ENCODE assay signal across 18 cellular contexts in the genomic region with DNA sequence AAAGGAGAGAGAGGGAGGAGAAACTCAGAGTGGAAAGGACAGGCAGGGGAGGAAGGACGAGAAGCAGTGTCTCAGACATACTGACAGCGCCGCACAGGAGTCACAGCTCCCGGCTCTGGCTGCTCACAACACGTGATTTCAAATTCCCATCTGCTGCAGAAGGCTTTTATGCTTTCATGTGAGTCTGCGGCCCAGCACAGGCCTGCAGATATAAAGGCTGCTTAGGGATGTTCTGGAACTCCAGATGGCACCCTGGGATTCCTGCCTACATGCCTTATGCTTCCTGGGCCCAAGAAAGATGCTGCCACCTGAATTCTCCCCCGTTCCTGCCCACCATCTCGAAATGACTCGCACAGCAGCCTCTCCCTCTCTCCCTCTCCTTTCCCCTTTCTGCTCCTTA.
A peak's percentile ranks its signal among the peaks of the same experiment; 100 is the strongest.
DNase-seq lines count a peak whose midpoint lies in the region; ATAC-seq and TF ChIP-seq lines count a peak whose summit lies in the region.
"Had no signal": no experiment of that assay in that cellular context is flagged by ENCODE, and none has a peak within 500 bp of the region (broad histone marks: within the 10 kb centered on the region; RNA-seq: fewer than 3 reads in every experiment).

No MANE protein-coding gene starts in this region.

- H3K27ac ChIP-seq in substantia nigra (ENCODE audit: low read depth, low read length, poor library complexity, severe bottlenecking) (peak overlapping the region; percentile 68), suprapubic skin (no peak overlapping the region)
- H3K27ac ChIP-seq: adrenal gland, thoracic aorta had no signal

- ATAC-seq in GM18870 (IDR thresholded peaks at IDR 0.05; ENCODE audit: unreplicated experiment) = no peak

- no peak for TF ChIP-seq EP300 in suprapubic skin (IDR thresholded peaks at IDR 0.05)

- WGBS in suprapubic skin = 91% methylated on average over 9 of the region's 9 CpGs

- TF ChIP-seq POLR2A in suprapubic skin (IDR thresholded peaks at IDR 0.05) = no peak

- no peaks in the 10 kb centered on the region for H3K9me3 ChIP-seq in suprapubic skin
- H3K9me3 ChIP-seq: adrenal gland, thoracic aorta had no signal

- no peaks in the 10 kb centered on the region for H3K36me3 ChIP-seq in suprapubic skin
- H3K36me3 ChIP-seq: adrenal gland, thoracic aorta had no signal

- TF ChIP-seq CTCF in suprapubic skin (IDR thresholded peaks at IDR 0.05) = no peak

- DNase-seq in NCI-H2171 (lab: John Stamatoyannopoulos, UW) = peak; percentile 79
- DNase-seq in cerebellar cortex (ENCODE audit: low spot score) = peak; percentile 94
- DNase-seq in hippocampal formation (lab: John Stamatoyannopoulos, UW) = peak; percentile 62 to 83
- DNase-seq in substantia nigra (lab: John Stamatoyannopoulos, UW) = peak in 35 of 49 donors; percentile 12 to 81 (median 36)
- DNase-seq in mesenteric fat pad (ENCODE audit: low spot score) = no peak
- no peak for DNase-seq in suprapubic skin (ENCODE audit: low spot score in 2 of 2)
- DNase-seq in NCI-H748 (lab: John Stamatoyannopoulos, UW; ENCODE audit: unreplicated experiment) = no peak
- DNase-seq: activated CD4-positive, alpha-beta T cell treated with anti-CD3 and anti-CD28 coated beads, Interleukin-2, amount 50 U/mL, for 4 hours; activated gamma-delta T cell treated with Interleukin-2 at 50 U/mL for 16 hours; adrenal gland; EL; Kasumi-1; NCI-H1048; NCI-H2107; NCI-H748 treated with DMSO at 0.1 percent for 48 hours; stimulated activated CD8-positive, alpha-beta memory T cell treated with anti-CD3 and anti-CD28 coated beads, Interleukin-4, amount 100 ng/mL, for 48 hours had no signal

- H3K4me1 ChIP-seq in suprapubic skin = no peaks in the 10 kb centered on the region
- H3K4me1 ChIP-seq: adrenal gland had no signal

- H3K27me3 ChIP-seq in suprapubic skin = no peaks in the 10 kb centered on the region
- H3K27me3 ChIP-seq: adrenal gland had no signal

- H3K4me3 ChIP-seq in suprapubic skin = no peak overlapping the region
- H3K4me3 ChIP-seq: adrenal gland, thoracic aorta had no signal

Comparison
In these comparisons a context has a peak if more than half of its experiments do, and no peak if none do; other contexts are left out.
1. DNase-seq: peak in NCI-H2171 (single experiment), cerebellar cortex (single experiment), hippocampal formation (2 of 2) and substantia nigra (35 of 49); none in mesenteric fat pad (single experiment), suprapubic skin (0 of 2) and NCI-H748 (single experiment).